Comparison of ENCODE assay signal across 18 cellular contexts in genomic region chr7:124857672-124858235, GRCh38.
"Had no signal": no experiment of that assay in that cellular context is flagged by ENCODE, and none has a peak within 500 bp of the region (broad histone marks: within the 10 kb centered on the region; RNA-seq: fewer than 3 reads in every experiment).

No MANE protein-coding gene starts in this region.

- H3K4me1 ChIP-seq: lower lobe of right lung, thyroid gland had no signal

- H3K36me3 ChIP-seq: lower lobe of right lung, thyroid gland had no signal

- H3K27ac Mint-ChIP-seq: activated naive CD4-positive, alpha-beta T cell treated with anti-CD3 and anti-CD28 coated beads for 36 hours; progenitor cell of endocrine pancreas; T-cell; T-helper 2 cell treated with Interferon-gamma antibody and Interleukin-4, amounts not matched to agents 5 μg/mL and 100 μg/mL, for 36 hours had no signal

- H3K9me3 Mint-ChIP-seq: activated T-cell treated with anti-CD3 and anti-CD28 coated beads, Interleukin-2, amount 50 U/mL, for 4 hours; naive thymus-derived CD4-positive, alpha-beta T cell; T-cell; T-helper 2 cell treated with Interferon-gamma antibody and Interleukin-4, amounts not matched to agents 5 μg/mL and 100 μg/mL, for 36 hours had no signal

- H3K4me3 ChIP-seq: lower lobe of right lung, thyroid gland had no signal

- H3K27me3 Mint-ChIP-seq: naive thymus-derived CD4-positive, alpha-beta T cell; progenitor cell of endocrine pancreas; T-cell had no signal

- H3K27ac ChIP-seq: lower lobe of right lung, thyroid gland had no signal

- DNase-seq: activated CD8-positive, alpha-beta memory T cell treated with anti-CD3 and anti-CD28 coated beads for 24 hours; activated CD8-positive, alpha-beta memory T cell treated with anti-CD3 and anti-CD28 coated beads, Interleukin-2, amount 50 U/mL, for 4 hours; activated naive CD4-positive, alpha-beta T cell treated with anti-CD3 and anti-CD28 coated beads for 36 hours; activated T-cell treated with anti-CD3 and anti-CD28 coated beads, Interleukin-2, amount 50 U/mL, for 4 hours; amygdala; erythroblast; foreskin fibroblast; lower lobe of right lung; naive thymus-derived CD4-positive, alpha-beta T cell; stimulated activated CD4-positive, alpha-beta T cell treated with anti-CD3 and anti-CD28 coated beads, Interleukin-2, amount 100 ng/mL, for 48 hours; stimulated activated CD8-positive, alpha-beta memory T cell treated with anti-CD3 and anti-CD28 coated beads, Interleukin-4, amount 100 ng/mL, for 48 hours; stimulated activated naive CD4-positive, alpha-beta T cell treated with Interleukin-2 at 50 U/mL for 16 hours; substantia nigra; T-cell; thyroid gland had no signal

- H3K9me3 ChIP-seq: lower lobe of right lung, thyroid gland had no signal

- H3K4me3 Mint-ChIP-seq: activated naive CD4-positive, alpha-beta T cell treated with anti-CD3 and anti-CD28 coated beads for 36 hours; activated T-cell treated with anti-CD3 and anti-CD28 coated beads, Interleukin-2, amount 50 U/mL, for 4 hours; naive thymus-derived CD4-positive, alpha-beta T cell; T-cell; T-helper 2 cell treated with Interferon-gamma antibody and Interleukin-4, amounts not matched to agents 5 μg/mL and 100 μg/mL, for 36 hours had no signal

- ATAC-seq: activated T-cell treated with anti-CD3 and anti-CD28 coated beads, Interleukin-2, amount 50 U/mL, for 4 hours; left lobe of liver; lower lobe of right lung; naive thymus-derived CD4-positive, alpha-beta T cell; T-cell had no signal
